ENCODE assay signal across 22 cellular contexts in the genomic region with DNA sequence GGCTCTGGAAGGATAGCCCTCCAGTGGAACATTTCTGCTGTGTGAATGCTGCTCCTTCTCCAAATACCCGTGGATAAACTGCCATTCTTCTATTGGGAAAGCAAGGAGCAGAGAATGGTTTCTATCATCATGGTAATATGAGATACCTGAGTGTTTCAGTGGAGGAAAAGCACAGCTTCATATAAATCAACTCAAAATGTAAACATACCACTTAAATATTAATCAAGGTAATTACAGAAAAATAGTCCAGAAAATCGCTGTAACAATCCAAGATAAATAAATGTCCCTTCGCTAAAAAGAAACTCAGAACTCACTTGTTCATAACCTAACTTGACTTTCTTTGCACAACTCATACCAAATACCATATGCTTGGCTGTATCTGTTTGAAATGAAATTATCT.
DNase-seq lines count a peak whose midpoint lies in the region; ATAC-seq and TF ChIP-seq lines count a peak whose summit lies in the region.
"Had no signal": no experiment of that assay in that cellular context is flagged by ENCODE, and none has a peak within 500 bp of the region (broad histone marks: within the 10 kb centered on the region; RNA-seq: fewer than 3 reads in every experiment).

No MANE protein-coding gene starts in this region.

- POLR2A ChIA-PET in PC-3 (lab: Charles Lee; ENCODE audit: unreplicated experiment) = no interaction called here

- H2AK5ac ChIP-seq in mesendoderm (ENCODE audit: low read length) = no peak overlapping the region

- BruUV-seq in PC-3 (replicated peaks; lab: Mats Ljungman, UMichigan) = no TSS peak

- no peaks in the 10 kb centered on the region for H3K9me3 ChIP-seq in BLaER1
- no peaks in the 10 kb centered on the region for H3K9me3 ChIP-seq in BLaER1 treated with 17β-estradiol and CSF1 and Interleukin-3, amounts not matched to agents 10 nM and 100 nM (replicated peaks in 1 of 11)
- no peaks in the 10 kb centered on the region for H3K9me3 ChIP-seq in PC-3 (ENCODE audit: low read length)

- CTCF ChIA-PET in PC-3 (lab: Charles Lee) = interaction anchor here (0.6 kb wide), 1 partner anchor 70 kb away, joined by 4 read pairs; no protein-coding TSS in a partner anchor

- H3K36me3 ChIP-seq in BLaER1 = no peaks in the 10 kb centered on the region
- H3K36me3 ChIP-seq in BLaER1 treated with 17β-estradiol and CSF1 and Interleukin-3, amounts not matched to agents 10 nM and 100 nM = 0 out of 22 replicates have a peak, but pooled peaks cover 0 to 3% (median 0%) of the 10 kb centered on the region in 11 experiments
- no peaks in the 10 kb centered on the region for H3K36me3 ChIP-seq in mesendoderm (ENCODE audit: control insufficient read depth, insufficient read depth, low read length)
- H3K36me3 ChIP-seq in PC-3 (ENCODE audit: low read depth, low read length) = no peaks in the 10 kb centered on the region

- H3K4me1 ChIP-seq in BLaER1 (peaks cover 24% of the 10 kb centered on the region), mesendoderm (ENCODE audit: control insufficient read depth, low read depth, low read length) (peaks cover 18% of the 10 kb centered on the region), PC-3 (ENCODE audit: insufficient read depth, low read length) (peaks cover 2% of the 10 kb centered on the region)
- H3K4me1 ChIP-seq in BLaER1 treated with 17β-estradiol and CSF1 and Interleukin-3, amounts not matched to agents 10 nM and 100 nM = peaks cover 0 to 31% (median 21%) of the 10 kb centered on the region in 10 experiments; a peak in 16 of 20 replicates

- no peak for TF ChIP-seq CTCF in PC-3 (conservative IDR thresholded peaks at IDR 0.05; ENCODE audit: low read depth, low read length)

- no peaks in the 10 kb centered on the region for H3K27me3 ChIP-seq in BLaER1
- H3K27me3 ChIP-seq in BLaER1 treated with 17β-estradiol and CSF1 and Interleukin-3, amounts not matched to agents 10 nM and 100 nM = no peaks in the 10 kb centered on the region
- no peaks in the 10 kb centered on the region for H3K27me3 ChIP-seq in mesendoderm (ENCODE audit: insufficient read depth, low read length, poor library complexity)
- no peaks in the 10 kb centered on the region for H3K27me3 ChIP-seq in PC-3 (ENCODE audit: low read length)

- H3K4me2 ChIP-seq in BLaER1 (peak overlapping the region; percentile 31), mesendoderm (ENCODE audit: low read length) (no peak overlapping the region), PC-3 (ENCODE audit: low read length) (no peak overlapping the region)
- peak overlapping the region in 9 of 11 experiments; percentile 27 to 56 (median 37); a peak in 13 of 22 replicates for H3K4me2 ChIP-seq in BLaER1 treated with 17β-estradiol and CSF1 and Interleukin-3, amounts not matched to agents 10 nM and 100 nM
- H3K4me2 ChIP-seq: KMS-11 had no signal

- H3K23ac ChIP-seq in mesendoderm (ENCODE audit: low read length) = no peak overlapping the region

- intact Hi-C loops in PC-3 (cut with micrococcal nuclease) = no loop called here

- no peak overlapping the region for H4K5ac ChIP-seq in mesendoderm (ENCODE audit: low read length)

- no peak overlapping the region for H3K4ac ChIP-seq in mesendoderm (ENCODE audit: low read depth, low read length)

- H3K79me1 ChIP-seq in mesendoderm (ENCODE audit: low read length) = no peaks in the 10 kb centered on the region

- no CpG with 5 or more reads among the region's 3 CpGs for WGBS in mesendoderm (ENCODE audit: extremely low coverage, insufficient coverage, low lambda C conversion rate)

- peak overlapping the region; percentile 75 for H3K18ac ChIP-seq in mesendoderm (ENCODE audit: low read length)

- H3K79me2 ChIP-seq in mesendoderm (ENCODE audit: control insufficient read depth, insufficient read depth, low read length) (no peaks in the 10 kb centered on the region), PC-3 (ENCODE audit: low read length) (no peaks in the 10 kb centered on the region)

- no peak overlapping the region for H4K8ac ChIP-seq in mesendoderm (ENCODE audit: low read depth, low read length)

- no peaks in the 10 kb centered on the region for H3K9me2 ChIP-seq in PC-3 (replicated peaks; ENCODE audit: low read length)

- H3K56ac ChIP-seq in mesendoderm (ENCODE audit: low read length) = no peak overlapping the region

- no peaks in the 10 kb centered on the region for H3F3A ChIP-seq in PC-3 (ENCODE audit: low read length, unreplicated experiment)

- H2AFZ ChIP-seq in PC-3 (ENCODE audit: low read length) = no peak overlapping the region

- H4K20me1 ChIP-seq in BLaER1 (no peaks in the 10 kb centered on the region), PC-3 (ENCODE audit: low read length) (no peaks in the 10 kb centered on the region)
- H4K20me1 ChIP-seq in BLaER1 treated with 17β-estradiol and CSF1 and Interleukin-3, amounts not matched to agents 10 nM and 100 nM = no peaks in the 10 kb centered on the region

- H3K4me3 ChIP-seq in BLaER1 (no peak overlapping the region), mesendoderm (ENCODE audit: low read length) (no peak overlapping the region), PC-3 (ENCODE audit: low read length) (no peak overlapping the region)
- no peak overlapping the region for H3K4me3 ChIP-seq in BLaER1 treated with 17β-estradiol and CSF1 and Interleukin-3, amounts not matched to agents 10 nM and 100 nM

- H2BK5ac ChIP-seq in mesendoderm (ENCODE audit: low read length) = no peak overlapping the region

- H3K27ac ChIP-seq in BLaER1 (no peak overlapping the region), mesendoderm (ENCODE audit: low read depth, low read length) (no peak overlapping the region), PC-3 (ENCODE audit: low read length) (no peak overlapping the region)
- H3K27ac ChIP-seq in BLaER1 treated with 17β-estradiol and CSF1 and Interleukin-3, amounts not matched to agents 10 nM and 100 nM = 0 out of 22 replicates have a peak overlapping the region, but pooled peaks of 1 of the 11 experiments have one; percentile 3
- H3K27ac ChIP-seq: HL-60, KMS-11, RWPE1 had no signal

- H3K9ac ChIP-seq in BLaER1 (no peak overlapping the region), mesendoderm (ENCODE audit: low read length) (no peak overlapping the region), PC-3 (ENCODE audit: low read length) (no peak overlapping the region)
- no peak overlapping the region for H3K9ac ChIP-seq in BLaER1 treated with 17β-estradiol and CSF1 and Interleukin-3, amounts not matched to agents 10 nM and 100 nM
- H3K9ac ChIP-seq: KMS-11 had no signal

- no peak for ATAC-seq in GM19324 (IDR thresholded peaks at IDR 0.05; ENCODE audit: low FRiP score, unreplicated experiment)
- ATAC-seq in GM21423 (IDR thresholded peaks at IDR 0.05; ENCODE audit: unreplicated experiment) = no peak
- ATAC-seq in GM19351 (IDR thresholded peaks at IDR 0.05; ENCODE audit: unreplicated experiment) = no peak
- ATAC-seq in PC-3 = no peak
- ATAC-seq: Panc1 had no signal

- H2BK120ac ChIP-seq in mesendoderm (ENCODE audit: low read depth, low read length) = no peak overlapping the region

- no peak overlapping the region for H2BK15ac ChIP-seq in mesendoderm (replicated peaks; ENCODE audit: low read depth)

- peak; percentile 57 for DNase-seq in NCI-H69 (lab: John Stamatoyannopoulos, UW)
- no peak for DNase-seq in mesendoderm
- no peak for DNase-seq in PC-3
- DNase-seq: HCEC 1CT, MM.1S, NCI-H1417 treated with DMSO at 0.1 percent for 48 hours, NCI-H187 treated with DMSO at 0.1 percent for 48 hours, NCI-H2171, NCI-H226, NCI-H510A treated with DMSO at 0.1 percent for 48 hours, NCI-H82, SHP77, SW 1271 had no signal

Comparison
In these comparisons a context has a peak if more than half of its experiments do, and no peak if none do; other contexts are left out.
1. H3K4me2 ChIP-seq: peak in BLaER1 (single experiment) and BLaER1 treated with 17β-estradiol and CSF1 and Interleukin-3, amounts not matched to agents 10 nM and 100 nM (9 of 11); none in mesendoderm (single experiment) and PC-3 (single experiment).